ENCODE assay signal across 1 cellular context in genomic region chr17:7219812-7220592, GRCh38.
TF ChIP-seq lines count a peak whose summit lies in the region.

Gene ACADVL, plus strand, starts transcription at chr17:7219938. Its CDS starts 47 bp downstream, at chr17:7219985.
Gene DLG4, minus strand, starts transcription at chr17:7219836.

TF ChIP-seq in IMR-90, 13 proteins besides CTCF, POLR2A, EP300 and RAD21 (continued from another document):
- TF ChIP-seq USF2 (IDR thresholded peaks at IDR 0.05; ENCODE audit: low read depth, low read length) = no peak
- TF ChIP-seq NFE2L2 (IDR thresholded peaks at IDR 0.05; ENCODE audit: low read depth, low read length) = peak; percentile 22; the same call in 1 of the 2 replicates
- TF ChIP-seq ELK1 (IDR thresholded peaks at IDR 0.05; ENCODE audit: borderline replicate concordance, low read depth, low read length) = no peak
- peak; percentile 87 for TF ChIP-seq MXI1 (IDR thresholded peaks at IDR 0.05; ENCODE audit: borderline replicate concordance, low read depth, low read length)
